Comparison of ENCODE assay signal across 9 cellular contexts in genomic region chr9:684950-685340, GRCh38.
A peak's percentile ranks its signal among the peaks of the same experiment; 100 is the strongest.
DNase-seq lines count a peak whose midpoint lies in the region; ATAC-seq, FAIRE-seq and TF ChIP-seq lines count a peak whose summit lies in the region.
"Had no signal": no experiment of that assay in that cellular context is flagged by ENCODE, and none has a peak within 500 bp of the region (broad histone marks: within the 10 kb centered on the region; RNA-seq: fewer than 3 reads in every experiment).

No MANE protein-coding gene starts in this region.

- no peaks in the 10 kb centered on the region for H3K36me3 ChIP-seq in astrocyte (ENCODE audit: insufficient read depth, low read length)
- no peaks in the 10 kb centered on the region for H3K36me3 ChIP-seq in hepatocyte (replicated peaks; ENCODE audit: insufficient read depth, low read depth)
- H3K36me3 ChIP-seq in smooth muscle cell (ENCODE audit: low read depth): no peaks in the 10 kb centered on the region

- H3K9me3 ChIP-seq in astrocyte (ENCODE audit: insufficient read depth, low read depth, low read length) (no peaks in the 10 kb centered on the region), hepatocyte (ENCODE audit: low read depth) (no peaks in the 10 kb centered on the region), smooth muscle cell (replicated peaks; ENCODE audit: low read depth) (no peaks in the 10 kb centered on the region)

- FAIRE-seq in astrocyte (lab: Jason Lieb, UNC): peak; percentile 77
- FAIRE-seq in urothelium cell line (lab: Jason Lieb, UNC): no peak
- FAIRE-seq: frontal cortex had no signal

- H3K36me3 Mint-ChIP-seq in astrocyte (ENCODE audit: low read depth, unreplicated experiment): no peaks in the 10 kb centered on the region
- no peaks in the 10 kb centered on the region for H3K36me3 Mint-ChIP-seq in natural killer cell treated with Interleukin-12 subunit alpha and Interleukin-12 subunit beta and Interleukin-15 and Interleukin-18, amount 100 ng/mL, for 72 hours

- H3K4me3 Mint-ChIP-seq in astrocyte (ENCODE audit: unreplicated experiment): peak overlapping the region; percentile 43
- no peak overlapping the region for H3K4me3 Mint-ChIP-seq in natural killer cell treated with Interleukin-12 subunit alpha and Interleukin-12 subunit beta and Interleukin-15 and Interleukin-18, amount 100 ng/mL, for 72 hours

- H3K9me2 ChIP-seq in hepatocyte (replicated peaks; ENCODE audit: insufficient read depth): no peaks in the 10 kb centered on the region

- no peak for ATAC-seq in natural killer cell treated with Interleukin-12 subunit alpha and Interleukin-12 subunit beta and Interleukin-15 and Interleukin-18, amount 100 ng/mL, for 72 hours
- no peak for ATAC-seq in HG03039 (IDR thresholded peaks at IDR 0.05; ENCODE audit: unreplicated experiment)

- H3K4me2 ChIP-seq in astrocyte (ENCODE audit: low read length) (peak overlapping the region; percentile 87), hepatocyte (peak overlapping the region; percentile 71), smooth muscle cell (peak overlapping the region; percentile 80)

- peak overlapping the region; percentile 21 for H3K27ac Mint-ChIP-seq in astrocyte (ENCODE audit: unreplicated experiment)
- no peak overlapping the region for H3K27ac Mint-ChIP-seq in natural killer cell treated with Interleukin-12 subunit alpha and Interleukin-12 subunit beta and Interleukin-15 and Interleukin-18, amount 100 ng/mL, for 72 hours

- no peak overlapping the region for H2AFZ ChIP-seq in astrocyte (ENCODE audit: low read depth, low read length)
- peak overlapping the region; percentile 3 for H2AFZ ChIP-seq in hepatocyte
- peak overlapping the region; percentile 23 for H2AFZ ChIP-seq in smooth muscle cell (ENCODE audit: low read depth)

- H3K9ac ChIP-seq in astrocyte (ENCODE audit: low read length): peak overlapping the region; percentile 87
- H3K9ac ChIP-seq in smooth muscle cell (ENCODE audit: low read depth): peak overlapping the region; percentile 92

- TF ChIP-seq CTCF in astrocyte (IDR thresholded peaks at IDR 0.05; ENCODE audit: insufficient read depth, low read depth, low read length) (no peak), hepatocyte (IDR thresholded peaks at IDR 0.05; ENCODE audit: poor library complexity) (no peak), smooth muscle cell (IDR thresholded peaks at IDR 0.05; ENCODE audit: borderline replicate concordance, insufficient read depth, poor library complexity, severe bottlenecking) (no peak)

- H3K4me1 ChIP-seq in astrocyte (ENCODE audit: insufficient read depth, low read length) (peaks cover 39% of the 10 kb centered on the region), hepatocyte (ENCODE audit: insufficient read depth) (peaks cover 24% of the 10 kb centered on the region), smooth muscle cell (ENCODE audit: low read depth) (peaks cover 32% of the 10 kb centered on the region)

- H3K4me1 Mint-ChIP-seq in astrocyte (ENCODE audit: low read depth, unreplicated experiment): peaks cover 33% of the 10 kb centered on the region
- no peaks in the 10 kb centered on the region for H3K4me1 Mint-ChIP-seq in natural killer cell treated with Interleukin-12 subunit alpha and Interleukin-12 subunit beta and Interleukin-15 and Interleukin-18, amount 100 ng/mL, for 72 hours (ENCODE audit: low read depth in 2 of 2)

- DNase-seq in HS-5 (ENCODE audit: low read depth): peak; percentile 92
- peak; percentile 76 for DNase-seq in astrocyte (ENCODE audit: low read depth)
- peak; percentile 68 for DNase-seq in hepatocyte (ENCODE audit: low spot score)
- no peak for DNase-seq in smooth muscle cell (lab: John Stamatoyannopoulos, UW; ENCODE audit: unreplicated experiment)
- DNase-seq in urothelium cell line (ENCODE audit: low spot score): no peak
- DNase-seq in COLO829 (ENCODE audit: low spot score): no peak
- no peak for DNase-seq in natural killer cell treated with Interleukin-12 subunit alpha and Interleukin-12 subunit beta and Interleukin-15 and Interleukin-18, amount 100 ng/mL, for 72 hours (ENCODE audit: low spot score)

- peaks cover 2% of the 10 kb centered on the region for H3K9me3 Mint-ChIP-seq in astrocyte (ENCODE audit: unreplicated experiment)
- H3K9me3 Mint-ChIP-seq in natural killer cell treated with Interleukin-12 subunit alpha and Interleukin-12 subunit beta and Interleukin-15 and Interleukin-18, amount 100 ng/mL, for 72 hours: no peaks in the 10 kb centered on the region

- H3K27me3 Mint-ChIP-seq in astrocyte (ENCODE audit: low read depth, unreplicated experiment): no peaks in the 10 kb centered on the region
- peaks cover 0 to 4% of the 10 kb centered on the region in 2 donors for H3K27me3 Mint-ChIP-seq in natural killer cell treated with Interleukin-12 subunit alpha and Interleukin-12 subunit beta and Interleukin-15 and Interleukin-18, amount 100 ng/mL, for 72 hours

- H3K4me3 ChIP-seq in astrocyte (ENCODE audit: insufficient read depth, low read depth, low read length) (peak overlapping the region; percentile 61), hepatocyte (no peak overlapping the region), smooth muscle cell (peak overlapping the region; percentile 39)

- H3K27me3 ChIP-seq in astrocyte (ENCODE audit: insufficient read depth, low read length) (no peaks in the 10 kb centered on the region), hepatocyte (no peaks in the 10 kb centered on the region), smooth muscle cell (ENCODE audit: low read depth) (no peaks in the 10 kb centered on the region)

- H3K27ac ChIP-seq in astrocyte (ENCODE audit: low read depth, low read length) (peak overlapping the region; percentile 96), hepatocyte (peak overlapping the region; percentile 92), smooth muscle cell (ENCODE audit: low read depth) (peak overlapping the region; percentile 97)

- H3F3A ChIP-seq in smooth muscle cell (ENCODE audit: low read depth): peaks cover 12% of the 10 kb centered on the region

- H4K20me1 ChIP-seq in astrocyte (ENCODE audit: insufficient read depth, low read length) (no peaks in the 10 kb centered on the region), hepatocyte (ENCODE audit: insufficient read depth, poor library complexity, severe bottlenecking) (no peaks in the 10 kb centered on the region), smooth muscle cell (ENCODE audit: low read depth) (no peaks in the 10 kb centered on the region)

- WGBS in hepatocyte (ENCODE audit: low lambda C conversion rate, missing lambda C conversion rate): 12% methylated on average over 4 of the region's 4 CpGs
- whole genome bisulfite sequencing in smooth muscle cell (ENCODE audit: low lambda C conversion rate): 0% methylated on average over 4 of the region's 4 CpGs

- H3K79me2 ChIP-seq in astrocyte (ENCODE audit: insufficient read depth, low read length): peaks cover 31% of the 10 kb centered on the region
- peaks cover 34% of the 10 kb centered on the region for H3K79me2 ChIP-seq in hepatocyte
- H3K79me2 ChIP-seq in smooth muscle cell (ENCODE audit: low read depth): peaks cover 6% of the 10 kb centered on the region

Comparison
In these comparisons a context has a peak if more than half of its experiments do, and no peak if none do; other contexts are left out.
1. DNase-seq: peak in HS-5 (single experiment), astrocyte (single experiment) and hepatocyte (single experiment); none in smooth muscle cell (single experiment), urothelium cell line (single experiment), COLO829 (single experiment) and natural killer cell treated with Interleukin-12 subunit alpha and Interleukin-12 subunit beta and Interleukin-15 and Interleukin-18, amount 100 ng/mL, for 72 hours (single experiment).
2. Peak in every context shown above with its lines, with median percentiles within 50 percentile points of each other: H3K27ac ChIP-seq and H3K4me2 ChIP-seq.